In the genomic region with DNA sequence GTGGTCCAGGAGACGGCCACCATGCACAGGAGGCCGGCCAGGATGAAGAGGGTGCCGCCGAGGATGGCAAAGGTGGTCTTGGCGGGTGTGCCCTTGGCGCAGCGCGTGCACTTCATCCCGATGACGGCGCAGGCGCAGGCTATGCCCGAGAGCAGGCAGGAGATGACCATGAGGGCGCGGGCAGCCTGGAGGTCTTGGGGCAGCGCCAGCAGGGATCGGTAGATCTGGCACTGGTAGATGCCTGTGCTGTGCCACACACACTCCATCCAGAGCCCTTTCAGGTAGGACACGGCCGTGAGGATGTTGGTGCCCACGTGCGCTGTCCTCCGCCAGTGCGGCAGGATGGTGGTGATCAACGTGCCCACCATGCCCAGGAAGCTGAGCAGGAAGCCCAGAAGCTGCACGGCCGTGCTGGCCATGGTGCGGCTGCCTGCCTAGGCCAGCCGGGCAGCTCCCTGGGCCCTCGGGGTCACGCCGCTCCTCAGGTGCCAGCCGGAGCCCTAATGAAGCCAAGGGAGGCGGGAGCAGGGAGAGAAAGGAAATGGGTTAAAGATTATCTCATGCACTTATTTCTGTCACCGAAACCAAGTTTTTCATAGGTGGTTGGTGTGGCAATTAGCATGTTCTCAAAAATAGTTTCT, we compare ENCODE assay signal across 26 cellular contexts. TPM values are rescaled to one million over a fixed set of nuclear protein-coding genes. Genes with fewer than 3 reads are reported as not detected.
"Had no signal": no experiment of that assay in that cellular context is flagged by ENCODE, and none has a peak within 500 bp of the region (broad histone marks: within the 10 kb centered on the region; RNA-seq: fewer than 3 reads in every experiment).

No MANE protein-coding gene starts in this region.

- ATAC-seq: activated CD4-positive, alpha-beta T cell treated with anti-CD3 and anti-CD28 coated beads for 36 hours; gastroesophageal sphincter; left cardiac atrium; stimulated activated naive CD8-positive, alpha-beta T cell treated with anti-CD3 and anti-CD28 coated beads, Interleukin-15, amount 100 ng/mL, for 72 hours had no signal

- DNase-seq: activated CD4-positive, alpha-beta memory T cell treated with anti-CD3 and anti-CD28 coated beads for 36 hours; activated CD4-positive, alpha-beta T cell treated with anti-CD3 and anti-CD28 coated beads for 36 hours; activated naive CD4-positive, alpha-beta T cell treated with anti-CD3 and anti-CD28 coated beads for 36 hours; activated T-cell treated with anti-CD3 and anti-CD28 coated beads for 4 hours; anterior cingulate cortex; cerebellar nuclear complex; cortex of kidney; heart right ventricle; immature natural killer cell; left cardiac atrium; midbrain; stimulated activated CD4-positive, alpha-beta T cell treated with anti-CD3 and anti-CD28 coated beads, Interleukin-4, amount 100 ng/mL, for 1 hour; stimulated activated naive CD8-positive, alpha-beta T cell treated with anti-CD3 and anti-CD28 coated beads, Interleukin-15, amount 100 ng/mL, for 72 hours had no signal

- H3K9me3 Mint-ChIP-seq: activated CD4-positive, alpha-beta memory T cell treated with anti-CD3 and anti-CD28 coated beads for 36 hours; activated naive CD4-positive, alpha-beta T cell treated with anti-CD3 and anti-CD28 coated beads for 36 hours; immature natural killer cell; stimulated activated naive CD8-positive, alpha-beta T cell treated with anti-CD3 and anti-CD28 coated beads, Interleukin-15, amount 100 ng/mL, for 72 hours; WTC11 had no signal

- H3K9me3 ChIP-seq: gastroesophageal sphincter, heart right ventricle, prostate gland, right atrium auricular region, suprapubic skin, transverse colon had no signal

- H3K4me3 Mint-ChIP-seq: activated CD4-positive, alpha-beta memory T cell treated with anti-CD3 and anti-CD28 coated beads for 36 hours; activated CD4-positive, alpha-beta T cell treated with anti-CD3 and anti-CD28 coated beads for 36 hours; activated naive CD4-positive, alpha-beta T cell treated with anti-CD3 and anti-CD28 coated beads for 36 hours; immature natural killer cell; stimulated activated naive CD8-positive, alpha-beta T cell treated with anti-CD3 and anti-CD28 coated beads, Interleukin-15, amount 100 ng/mL, for 72 hours; WTC11 had no signal

- H3K4me1 ChIP-seq: prostate gland, suprapubic skin had no signal

- H3K27me3 ChIP-seq: right atrium auricular region had no signal

- H3K27ac ChIP-seq: gastroesophageal sphincter, heart right ventricle, prostate gland, right atrium auricular region, skin epidermis, suprapubic skin, transverse colon had no signal

- H3K27me3 Mint-ChIP-seq: activated CD4-positive, alpha-beta T cell treated with anti-CD3 and anti-CD28 coated beads for 36 hours had no signal

- H3K4me3 ChIP-seq: gastroesophageal sphincter, heart right ventricle, lung, prostate gland, right atrium auricular region, skin epidermis, suprapubic skin, transverse colon had no signal

- FAIRE-seq: endometrium had no signal

- H3K36me3 ChIP-seq: gastroesophageal sphincter, heart right ventricle, prostate gland, right atrium auricular region, suprapubic skin, transverse colon had no signal

- H3K36me3 Mint-ChIP-seq: activated CD4-positive, alpha-beta memory T cell treated with anti-CD3 and anti-CD28 coated beads for 36 hours; immature natural killer cell; WTC11 had no signal

- H3K4me1 Mint-ChIP-seq: immature natural killer cell had no signal

- H3K27ac Mint-ChIP-seq: activated CD4-positive, alpha-beta memory T cell treated with anti-CD3 and anti-CD28 coated beads for 36 hours; activated CD4-positive, alpha-beta T cell treated with anti-CD3 and anti-CD28 coated beads for 36 hours; activated naive CD4-positive, alpha-beta T cell treated with anti-CD3 and anti-CD28 coated beads for 36 hours; immature natural killer cell had no signal

RNA-seq across cellular contexts. Expression of gene CLDN14, which starts 18.5 kb away (rescaled TPM):
- total RNA-seq: activated CD4-positive, alpha-beta memory T cell treated with anti-CD3 and anti-CD28 coated beads for 36 hours; activated CD4-positive, alpha-beta T cell treated with anti-CD3 and anti-CD28 coated beads for 36 hours; activated naive CD4-positive, alpha-beta T cell treated with anti-CD3 and anti-CD28 coated beads for 36 hours; esophagus mucosa; heart right ventricle; left cardiac atrium; omental fat pad; prostate gland; right atrium auricular region; T-helper 2 cell treated with Interferon-gamma antibody and Interleukin-4, amounts not matched to agents 100 ng/mL and 5 ng/mL, for 36 hours; transverse colon; WTC11 had no signal
- polyA plus RNA-seq: immature natural killer cell, neural cell had no signal
